19 cellular contexts compared by ENCODE assay signal in the genomic region with DNA sequence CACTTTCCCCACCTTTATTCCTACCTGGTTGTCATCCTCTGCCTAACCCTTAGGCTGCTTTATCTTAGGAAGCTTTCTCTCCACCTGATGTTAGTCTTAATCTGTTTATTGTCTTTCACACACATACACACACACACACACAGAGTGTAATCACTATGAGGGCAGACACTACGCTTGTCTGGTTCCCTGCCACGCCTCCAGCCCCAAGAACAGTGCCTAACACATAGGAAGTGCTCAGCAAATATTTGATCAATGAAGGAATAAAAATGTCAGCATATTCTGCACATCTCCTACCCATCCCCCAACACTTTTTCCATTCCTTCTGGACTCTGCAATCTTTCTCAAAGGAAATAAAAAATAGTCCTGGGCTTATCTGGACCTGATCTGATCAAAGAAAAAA. TPM values are rescaled to one million over a fixed set of nuclear protein-coding genes. Genes with fewer than 3 reads are reported as not detected.
DNase-seq lines count a peak whose midpoint lies in the region; ATAC-seq and TF ChIP-seq lines count a peak whose summit lies in the region.
"Had no signal": no experiment of that assay in that cellular context is flagged by ENCODE, and none has a peak within 500 bp of the region (broad histone marks: within the 10 kb centered on the region; RNA-seq: fewer than 3 reads in every experiment).

No MANE protein-coding gene starts in this region.

- H3K4me3 ChIP-seq in prostate gland = no peak overlapping the region
- no peak overlapping the region for H3K4me3 ChIP-seq in testis
- no peak overlapping the region for H3K4me3 ChIP-seq in sigmoid colon
- H3K4me3 ChIP-seq: A549, GM23248 had no signal

- H3K27ac Mint-ChIP-seq in activated naive CD8-positive, alpha-beta T cell treated with anti-CD3 and anti-CD28 coated beads, Interleukin-2, amount 10 ng/mL, durations not matched to agents 7 days and 5 days = peak overlapping the region; percentile 13
- no peak overlapping the region for H3K27ac Mint-ChIP-seq in activated naive CD8-positive, alpha-beta T cell treated with anti-CD3 and anti-CD28 coated beads for 36 hours
- H3K27ac Mint-ChIP-seq in activated naive CD8-positive, alpha-beta T cell treated with anti-CD3 and anti-CD28 coated beads, Interleukin-2, amount 50 U/mL, for 24 hours = peak overlapping the region; percentile 52
- H3K27ac Mint-ChIP-seq: HFFc6 had no signal

- POLR2A ChIA-PET in activated naive CD8-positive, alpha-beta T cell treated with anti-CD3 and anti-CD28 coated beads, Interleukin-2, amount 10 ng/mL, durations not matched to agents 7 days and 5 days (lab: Charles Lee) = no interaction called here

- no peaks in the 10 kb centered on the region for H3K36me3 Mint-ChIP-seq in activated naive CD8-positive, alpha-beta T cell treated with anti-CD3 and anti-CD28 coated beads, Interleukin-2, amount 10 ng/mL, durations not matched to agents 7 days and 5 days
- no peaks in the 10 kb centered on the region for H3K36me3 Mint-ChIP-seq in activated naive CD8-positive, alpha-beta T cell treated with anti-CD3 and anti-CD28 coated beads for 36 hours
- no peaks in the 10 kb centered on the region for H3K36me3 Mint-ChIP-seq in activated naive CD8-positive, alpha-beta T cell treated with anti-CD3 and anti-CD28 coated beads, Interleukin-2, amount 50 U/mL, for 24 hours (ENCODE audit: low read depth)
- H3K36me3 Mint-ChIP-seq: CD4-positive, alpha-beta memory T cell had no signal

- no peak for TF ChIP-seq CTCF in prostate gland (IDR thresholded peaks at IDR 0.05)
- no peak for TF ChIP-seq CTCF in testis (IDR thresholded peaks at IDR 0.05)
- no peak for TF ChIP-seq CTCF in sigmoid colon (IDR thresholded peaks at IDR 0.05)

- no peak for TF ChIP-seq POLR2A in prostate gland (IDR thresholded peaks at IDR 0.05)
- TF ChIP-seq POLR2A in testis (IDR thresholded peaks at IDR 0.05) = no peak
- TF ChIP-seq POLR2A in sigmoid colon (IDR thresholded peaks at IDR 0.05) = no peak

- no peaks in the 10 kb centered on the region for H3K27me3 ChIP-seq in prostate gland (replicated peaks; ENCODE audit: insufficient read depth)
- no peaks in the 10 kb centered on the region for H3K27me3 ChIP-seq in testis
- H3K27me3 ChIP-seq in sigmoid colon = no peaks in the 10 kb centered on the region

- H3K4me1 Mint-ChIP-seq in activated naive CD8-positive, alpha-beta T cell treated with anti-CD3 and anti-CD28 coated beads, Interleukin-2, amount 10 ng/mL, durations not matched to agents 7 days and 5 days = peaks cover 19% of the 10 kb centered on the region
- peaks cover 38% of the 10 kb centered on the region for H3K4me1 Mint-ChIP-seq in activated naive CD8-positive, alpha-beta T cell treated with anti-CD3 and anti-CD28 coated beads for 36 hours
- peaks cover 48% of the 10 kb centered on the region for H3K4me1 Mint-ChIP-seq in activated naive CD8-positive, alpha-beta T cell treated with anti-CD3 and anti-CD28 coated beads, Interleukin-2, amount 50 U/mL, for 24 hours

- TF ChIP-seq EP300 in sigmoid colon (IDR thresholded peaks at IDR 0.05) = no peak

- H3K27ac ChIP-seq in prostate gland (peak overlapping the region; percentile 46 to 61), testis (no peak overlapping the region), sigmoid colon (peak overlapping the region in 1 of 4 donors; percentile 38)
- H3K27ac ChIP-seq: 22Rv1, C4-2B, GM23248 had no signal

- H3K4me3 Mint-ChIP-seq in activated naive CD8-positive, alpha-beta T cell treated with anti-CD3 and anti-CD28 coated beads, Interleukin-2, amount 10 ng/mL, durations not matched to agents 7 days and 5 days = no peak overlapping the region
- no peak overlapping the region for H3K4me3 Mint-ChIP-seq in activated naive CD8-positive, alpha-beta T cell treated with anti-CD3 and anti-CD28 coated beads for 36 hours
- H3K4me3 Mint-ChIP-seq in activated naive CD8-positive, alpha-beta T cell treated with anti-CD3 and anti-CD28 coated beads, Interleukin-2, amount 50 U/mL, for 24 hours = no peak overlapping the region
- H3K4me3 Mint-ChIP-seq: CD4-positive, alpha-beta memory T cell had no signal

- peaks cover 2% of the 10 kb centered on the region for H3K27me3 Mint-ChIP-seq in activated naive CD8-positive, alpha-beta T cell treated with anti-CD3 and anti-CD28 coated beads, Interleukin-2, amount 10 ng/mL, durations not matched to agents 7 days and 5 days
- no peaks in the 10 kb centered on the region for H3K27me3 Mint-ChIP-seq in activated naive CD8-positive, alpha-beta T cell treated with anti-CD3 and anti-CD28 coated beads for 36 hours
- peaks cover 2% of the 10 kb centered on the region for H3K27me3 Mint-ChIP-seq in activated naive CD8-positive, alpha-beta T cell treated with anti-CD3 and anti-CD28 coated beads, Interleukin-2, amount 50 U/mL, for 24 hours

- no peaks in the 10 kb centered on the region for H3K4me1 ChIP-seq in prostate gland (replicated peaks)
- no peaks in the 10 kb centered on the region for H3K4me1 ChIP-seq in testis
- H3K4me1 ChIP-seq in sigmoid colon = peaks cover 0 to 13% (median 6%) of the 10 kb centered on the region in 4 donors

- 87% methylated on average over 2 of the region's 2 CpGs for whole genome bisulfite sequencing in prostate gland
- 88 to 95% methylated on average over 2 of the region's 2 CpGs for WGBS in testis, 2 donors
- 88 to 95% methylated on average over 2 of the region's 2 CpGs for WGBS in sigmoid colon, 2 donors

- intact Hi-C loops in prostate gland (cut with DNase I) (loop anchor here (5.0 to 10.0 kb wide), 2 partner anchors 146 to 609 kb away; no protein-coding TSS in a partner anchor), testis (cut with DNase I; ENCODE audit: low total_unique reads) (loop anchor here (10.0 kb wide), 1 partner anchor 219 kb away; no protein-coding TSS in a partner anchor), sigmoid colon (cut with DNase I) (no loop called here)

- ATAC-seq in activated naive CD8-positive, alpha-beta T cell treated with anti-CD3 and anti-CD28 coated beads, Interleukin-2, amount 10 ng/mL, durations not matched to agents 7 days and 5 days (ENCODE audit: low read depth) = no peak
- no peak for ATAC-seq in activated naive CD8-positive, alpha-beta T cell treated with anti-CD3 and anti-CD28 coated beads, Interleukin-2, amount 50 U/mL, for 24 hours
- ATAC-seq in HG03354 (IDR thresholded peaks at IDR 0.05; ENCODE audit: poor library complexity, severe bottlenecking, unreplicated experiment) = no peak
- ATAC-seq: A549, HCT116 had no signal

- H3K36me3 ChIP-seq in prostate gland = no peaks in the 10 kb centered on the region
- no peaks in the 10 kb centered on the region for H3K36me3 ChIP-seq in testis (ENCODE audit: low read depth, missing control alignments)
- H3K36me3 ChIP-seq in sigmoid colon = peaks cover 0 to 9% (median 3%) of the 10 kb centered on the region in 4 donors

- H3K9me3 Mint-ChIP-seq in activated naive CD8-positive, alpha-beta T cell treated with anti-CD3 and anti-CD28 coated beads, Interleukin-2, amount 10 ng/mL, durations not matched to agents 7 days and 5 days = no peaks in the 10 kb centered on the region
- H3K9me3 Mint-ChIP-seq in activated naive CD8-positive, alpha-beta T cell treated with anti-CD3 and anti-CD28 coated beads for 36 hours = no peaks in the 10 kb centered on the region
- no peaks in the 10 kb centered on the region for H3K9me3 Mint-ChIP-seq in activated naive CD8-positive, alpha-beta T cell treated with anti-CD3 and anti-CD28 coated beads, Interleukin-2, amount 50 U/mL, for 24 hours
- H3K9me3 Mint-ChIP-seq: CD4-positive, alpha-beta memory T cell; HFFc6 had no signal

- DNase-seq in activated naive CD8-positive, alpha-beta T cell treated with anti-CD3 and anti-CD28 coated beads, Interleukin-2, amount 10 ng/mL, durations not matched to agents 7 days and 5 days = no peak
- DNase-seq in activated naive CD8-positive, alpha-beta T cell treated with anti-CD3 and anti-CD28 coated beads for 36 hours = no peak
- no peak for DNase-seq in activated naive CD8-positive, alpha-beta T cell treated with anti-CD3 and anti-CD28 coated beads, Interleukin-2, amount 50 U/mL, for 24 hours
- no peak for DNase-seq in prostate gland (ENCODE audit: low spot score)
- no peak for DNase-seq in testis
- DNase-seq in sigmoid colon = no peak
- DNase-seq: AML-193; CD4-positive, alpha-beta memory T cell; DMS153; DMS79; GDM1; GM23248; H7; HFFc6 had no signal

- no peaks in the 10 kb centered on the region for H3K9me3 ChIP-seq in prostate gland
- H3K9me3 ChIP-seq in testis = no peaks in the 10 kb centered on the region
- H3K9me3 ChIP-seq in sigmoid colon = no peaks in the 10 kb centered on the region
- H3K9me3 ChIP-seq: A549 had no signal

RNA-seq across cellular contexts. Expression of gene NFATC2, which starts 51.1 kb away (rescaled TPM):
- total RNA-seq in activated naive CD8-positive, alpha-beta T cell treated with anti-CD3 and anti-CD28 coated beads, Interleukin-2, amount 10 ng/mL, durations not matched to agents 7 days and 5 days = 10 to 100 TPM; 58.9 to 62.3 TPM
- total RNA-seq in activated naive CD8-positive, alpha-beta T cell treated with anti-CD3 and anti-CD28 coated beads for 36 hours = 10 to 100 TPM; 31.0 to 31.7 TPM
- 1 to 10 TPM; 4.3 to 8.4 TPM for total RNA-seq in prostate gland
- total RNA-seq in testis = 1 to 10 TPM; 5.4 to 6.5 TPM
- 7.5 TPM for polyA plus RNA-seq in testis (ENCODE audit: insufficient read depth, low read depth, low replicate concordance)
- total RNA-seq in sigmoid colon = 10 to 100 TPM in 1 of 4 donors, 1 to 10 TPM in 3; 3.5 to 16.9 (median 5.8) TPM
- polyA plus RNA-seq in sigmoid colon = 1 to 10 TPM; 1.4 to 5.4 (median 1.8) TPM

Comparison
In these comparisons a context has a peak if more than half of its experiments do, and no peak if none do; other contexts are left out.
1. H3K27ac ChIP-seq: peak in prostate gland (2 of 2); none in testis (0 of 2).